ENCODE assay signal across 27 cellular contexts in the genomic region with DNA sequence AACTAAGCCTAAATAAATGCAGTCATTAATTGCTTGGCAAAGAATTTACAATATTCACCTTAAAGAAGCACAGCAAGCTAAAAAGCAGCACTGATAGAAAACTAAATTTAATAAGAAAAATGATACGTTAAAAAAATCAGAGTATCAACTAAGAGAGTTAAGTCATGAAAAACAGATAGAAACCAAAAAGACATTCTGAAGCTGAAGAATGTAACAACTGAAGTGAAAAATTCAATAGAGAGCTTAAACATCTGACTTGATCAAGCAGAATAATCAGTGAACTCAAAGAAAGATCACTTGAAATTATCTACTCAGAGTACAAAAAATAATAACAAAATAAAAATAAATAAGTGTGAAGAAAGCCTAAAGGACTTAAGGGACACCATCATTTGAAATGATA.
"Had no signal": no experiment of that assay in that cellular context is flagged by ENCODE, and none has a peak within 500 bp of the region (broad histone marks: within the 10 kb centered on the region; RNA-seq: fewer than 3 reads in every experiment).

No MANE protein-coding gene starts in this region.

- DNase-seq: stimulated activated CD4-positive, alpha-beta T cell treated with anti-CD3 and anti-CD28 coated beads, Interleukin-2, amount 100 ng/mL, for 48 hours; stimulated activated CD4-positive, alpha-beta T cell treated with anti-CD3 and anti-CD28 coated beads, Interleukin-4, amount 100 ng/mL, for 1 hour; stimulated activated CD4-positive, alpha-beta T cell treated with anti-CD3 and anti-CD28 coated beads, Interleukin-4, amount 100 ng/mL, for 24 hours; stimulated activated CD4-positive, alpha-beta T cell treated with anti-CD3 and anti-CD28 coated beads, Interleukin-4, amount 100 ng/mL, for 4 hours; stimulated activated CD8-positive, alpha-beta memory T cell treated with anti-CD3 and anti-CD28 coated beads, Interleukin-4, amount 100 ng/mL, for 48 hours; stimulated activated naive B cell treated with anti-CD40 and anti-IgM and Interleukin-4, amounts not matched to agents 10 μg/mL and 1 μg/mL and 100 μg/mL, for 72 hours; stimulated activated naive CD4-positive, alpha-beta T cell; stimulated activated naive CD4-positive, alpha-beta T cell treated with Interleukin-2 at 50 U/mL for 16 hours; stimulated activated naive CD8-positive, alpha-beta T cell treated with anti-CD3 and anti-CD28 coated beads, Interleukin-15, amount 100 ng/mL, for 72 hours; stimulated activated naive CD8-positive, alpha-beta T cell treated with anti-CD3 and anti-CD28 coated beads, Interleukin-15, Interleukin-2, amounts not matched to agents 100 U/mL and 50 U/mL, for 24 hours; stomach; substantia nigra; testis; thyroid gland; tibial artery; transverse colon; trophoblast cell; upper lobe of left lung; upper lobe of right lung; uterus had no signal

- H3K9me3 ChIP-seq: testis, thyroid gland, vagina had no signal

- H3K27ac ChIP-seq: stomach, suprapubic skin, testis, thoracic aorta, thyroid gland, tibial artery, tibial nerve, transverse colon, upper lobe of left lung, upper lobe of right lung, uterus, vagina had no signal

- H3K27me3 ChIP-seq: stomach, suprapubic skin, testis, thyroid gland, tibial artery, tibial nerve, transverse colon, upper lobe of left lung, upper lobe of right lung, uterus, vagina had no signal

- ATAC-seq: stimulated activated effector memory CD8-positive, alpha-beta T cell treated with anti-CD3 and anti-CD28 coated beads, Interleukin-12 subunit alpha, Interleukin-12 subunit beta, amount 100 ng/mL, for 72 hours; stimulated activated memory B cell treated with anti-CD40 and anti-IgM and Interleukin-4, amounts not matched to agents 10 μg/mL and 1 μg/mL and 100 μg/mL, for 72 hours; stimulated activated naive B cell treated with anti-CD40 and anti-IgM and Interleukin-4, amounts not matched to agents 10 μg/mL and 1 μg/mL and 100 μg/mL, for 72 hours; stimulated activated naive CD8-positive, alpha-beta T cell treated with anti-CD3 and anti-CD28 coated beads, Interleukin-15, amount 100 ng/mL, for 72 hours; stimulated activated naive CD8-positive, alpha-beta T cell treated with anti-CD3 and anti-CD28 coated beads, Interleukin-15, Interleukin-2, amounts not matched to agents 100 U/mL and 50 U/mL, for 24 hours; upper lobe of right lung had no signal

- FAIRE-seq: urothelium cell line had no signal

- H3K4me3 ChIP-seq: stomach, suprapubic skin, testis, thoracic aorta, thyroid gland, tibial artery, tibial nerve, transverse colon, upper lobe of left lung, upper lobe of right lung, uterus, vagina had no signal

- H3K36me3 ChIP-seq: stomach, suprapubic skin, thoracic aorta, thyroid gland, tibial artery, tibial nerve, transverse colon, upper lobe of left lung, upper lobe of right lung, uterus, vagina had no signal

- H3K4me1 ChIP-seq: stomach, suprapubic skin, testis, thyroid gland, tibial artery, tibial nerve, transverse colon, upper lobe of left lung, upper lobe of right lung, uterus, vagina had no signal
